20 cellular contexts compared by ENCODE assay signal in genomic region chr15:73431329-73431728, GRCh38. TPM values are rescaled to one million over a fixed set of nuclear protein-coding genes. Genes with fewer than 3 reads are reported as not detected.
"Had no signal": no experiment of that assay in that cellular context is flagged by ENCODE, and none has a peak within 500 bp of the region (broad histone marks: within the 10 kb centered on the region; RNA-seq: fewer than 3 reads in every experiment).

No MANE protein-coding gene starts in this region.

RNA-seq across cellular contexts. Expression of gene REC114, which starts 11.6 kb away (rescaled TPM):
- total RNA-seq: activated naive CD4-positive, alpha-beta T cell treated with anti-CD3 and anti-CD28 coated beads for 36 hours; activated naive CD4-positive, alpha-beta T cell treated with anti-CD3 and anti-CD28 coated beads, Interleukin-2, amount 50 U/mL, for 72 hours; activated naive CD8-positive, alpha-beta T cell treated with anti-CD3 and anti-CD28 coated beads for 36 hours; activated naive CD8-positive, alpha-beta T cell treated with anti-CD3 and anti-CD28 coated beads, Interleukin-2, amount 10 ng/mL, durations not matched to agents 7 days and 5 days; activated T-cell treated with anti-CD3 and anti-CD28 coated beads, Interleukin-2, amount 50 U/mL, for 4 hours; activated T-cell treated with anti-CD3 and anti-CD28 coated beads, Interleukin-2, amount 50 U/mL, for 72 hours; activated T-helper 1 cell treated with anti-CD3 and anti-CD28 coated beads, Interleukin-12 subunit alpha, Interleukin-12 subunit beta, Interleukin-2, Interleukin-4 antibody, amounts not matched to agents 30 ng/mL and 10 ng/mL and 1 ng/mL, durations not matched to agents 14 hours and 24 hours and 36 hours; activated T-helper 17 cell treated with anti-CD3 and anti-CD28 coated beads, Interleukin-2, amount 50 U/mL, for 72 hours; activated T-helper 2 cell treated with anti-CD3 and anti-CD28 coated beads, Interferon-gamma antibody, Interleukin-2, Interleukin-4, amounts not matched to agents 10 μg/mL and 5 μg/mL and 100 μg/mL, durations not matched to agents 14 hours and 24 hours and 36 hours; adrenal gland; aorta; ascending aorta; astrocyte; body of pancreas; breast epithelium; bronchial epithelial cell; cardiac septum; cerebellum; chondrocyte had no signal
- polyA plus RNA-seq: adipose tissue, aorta had no signal
